ENCODE assay signal across 1 cellular context in genomic region chr1:109857702-109858101, GRCh38. TPM values are rescaled to one million over a fixed set of nuclear protein-coding genes. Genes with fewer than 3 reads are reported as not detected.
"Had no signal": no experiment of that assay in that cellular context is flagged by ENCODE, and none has a peak within 500 bp of the region (broad histone marks: within the 10 kb centered on the region; RNA-seq: fewer than 3 reads in every experiment).

No MANE protein-coding gene starts in this region.

RNA-seq across cellular contexts. Expression of gene CSF1, which starts 52.9 kb away (rescaled TPM):
- total RNA-seq: OCI-LY7 had no signal
